Comparison of ENCODE assay signal across 8 cellular contexts in genomic region chr18:76496200-76496890, GRCh38. TPM values are rescaled to one million over a fixed set of nuclear protein-coding genes. Genes with fewer than 3 reads are reported as not detected.
A peak's percentile ranks its signal among the peaks of the same experiment; 100 is the strongest.
DNase-seq lines count a peak whose midpoint lies in the region; ATAC-seq and TF ChIP-seq lines count a peak whose summit lies in the region.

No MANE protein-coding gene starts in this region.

- no peak for ATAC-seq in CD4-positive, CD25-positive, alpha-beta regulatory T cell (ENCODE audit: low read depth in 2 of 2)

- H3K27ac ChIP-seq in CD4-positive, CD25-positive, alpha-beta regulatory T cell (ENCODE audit: insufficient read depth, low read length, poor library complexity, severe bottlenecking) = no peak overlapping the region
- H3K27ac ChIP-seq in endodermal cell (ENCODE audit: low read depth, low read length) (peak overlapping the region; percentile 91), mucosa of rectum (ENCODE audit: low read depth in 2 of 2, low read length in 2 of 2) (peak overlapping the region; percentile 42 to 53), transverse colon (peak overlapping the region; percentile 80 to 87 (median 83))

- WGBS in endodermal cell (ENCODE audit: insufficient coverage in 1 of 2, insufficient read length in 1 of 2), 2 experiments = 5 to 19% methylated on average over 16 to 46 of the region's 47 CpGs
- 12 to 55% methylated on average over 4 to 45 of the region's 47 CpGs for WGBS in transverse colon (ENCODE audit: low coverage in 1 of 2), 2 donors

- H3K4me3 Mint-ChIP-seq in CD4-positive, CD25-positive, alpha-beta regulatory T cell = peak overlapping the region in 3 of 4 donors; percentile 70 to 84 (median 83)
- peak overlapping the region; percentile 87 for H3K4me3 Mint-ChIP-seq in endodermal cell

- H3K36me3 Mint-ChIP-seq in CD4-positive, CD25-positive, alpha-beta regulatory T cell = peaks cover 3% of the 10 kb centered on the region
- no peaks in the 10 kb centered on the region for H3K36me3 Mint-ChIP-seq in endodermal cell (ENCODE audit: low read depth)

- H3K27me3 Mint-ChIP-seq in CD4-positive, CD25-positive, alpha-beta regulatory T cell = peaks cover 78% of the 10 kb centered on the region
- H3K27me3 Mint-ChIP-seq in endodermal cell (ENCODE audit: insufficient read depth) = peaks cover 26% of the 10 kb centered on the region

- H3K27ac Mint-ChIP-seq in CD4-positive, CD25-positive, alpha-beta regulatory T cell = no peak overlapping the region
- H3K27ac Mint-ChIP-seq in endodermal cell = peak overlapping the region; percentile 98

- DNase-seq in CD4-positive, CD25-positive, alpha-beta regulatory T cell = peak in 2 of 3 donors; percentile 15 to 20
- DNase-seq in Kasumi-1 (lab: John Stamatoyannopoulos, UW) (peak; percentile 56 to 73), endodermal cell (peak; percentile 90), transverse colon (peak; percentile 72), NCI-H187 (lab: John Stamatoyannopoulos, UW) (no peak), AML-193 (lab: John Stamatoyannopoulos, UW) (no peak)

- H3K36me3 ChIP-seq in CD4-positive, CD25-positive, alpha-beta regulatory T cell (ENCODE audit: control insufficient read depth, insufficient read depth, low read length) = no peaks in the 10 kb centered on the region
- H3K36me3 ChIP-seq in endodermal cell (ENCODE audit: control insufficient read depth, insufficient read depth, low read length) = no peaks in the 10 kb centered on the region
- H3K36me3 ChIP-seq in mucosa of rectum (ENCODE audit: control insufficient read depth in 2 of 2, insufficient read depth in 2 of 2, low read length in 2 of 2) = no peaks in the 10 kb centered on the region
- no peaks in the 10 kb centered on the region for H3K36me3 ChIP-seq in transverse colon

- peaks cover 23% of the 10 kb centered on the region for H3K27me3 ChIP-seq in CD4-positive, CD25-positive, alpha-beta regulatory T cell (ENCODE audit: control insufficient read depth, insufficient read depth, low read length)
- H3K27me3 ChIP-seq in endodermal cell (ENCODE audit: control insufficient read depth, insufficient read depth, low read length, poor library complexity, severe bottlenecking) (peaks cover 28% of the 10 kb centered on the region), mucosa of rectum (ENCODE audit: control insufficient read depth in 2 of 2, insufficient read depth in 2 of 2, low read length in 2 of 2) (no peaks in the 10 kb centered on the region), transverse colon (no peaks in the 10 kb centered on the region)

- no peak for TF ChIP-seq EP300 in transverse colon (IDR thresholded peaks at IDR 0.05; ENCODE audit: low read depth)

- no peaks in the 10 kb centered on the region for H3K9me3 ChIP-seq in CD4-positive, CD25-positive, alpha-beta regulatory T cell (ENCODE audit: control insufficient read depth in 2 of 2, low read length in 2 of 2)
- H3K9me3 ChIP-seq in endodermal cell (ENCODE audit: control insufficient read depth, low read length) (no peaks in the 10 kb centered on the region), mucosa of rectum (ENCODE audit: control insufficient read depth in 2 of 2, low read length in 2 of 2) (no peaks in the 10 kb centered on the region), transverse colon (no peaks in the 10 kb centered on the region)

- H3K4me3 ChIP-seq in CD4-positive, CD25-positive, alpha-beta regulatory T cell (ENCODE audit: low read depth, low read length) = no peak overlapping the region
- peak overlapping the region; percentile 83 for H3K4me3 ChIP-seq in WI38 (ENCODE audit: low read depth, low read length)
- H3K4me3 ChIP-seq in endodermal cell (ENCODE audit: low read length) = peak overlapping the region; percentile 92
- peak overlapping the region; percentile 61 to 86 for H3K4me3 ChIP-seq in mucosa of rectum (ENCODE audit: low read length in 2 of 2)
- H3K4me3 ChIP-seq in transverse colon = peak overlapping the region; percentile 60 to 84 (median 74)

- H3K9me3 Mint-ChIP-seq in CD4-positive, CD25-positive, alpha-beta regulatory T cell = peaks cover 0 to 4% (median 0%) of the 10 kb centered on the region in 7 donors
- no peaks in the 10 kb centered on the region for H3K9me3 Mint-ChIP-seq in endodermal cell

- H3K4me1 ChIP-seq in CD4-positive, CD25-positive, alpha-beta regulatory T cell (ENCODE audit: control insufficient read depth, insufficient read depth, low read length, poor library complexity, severe bottlenecking) = peaks cover 35% of the 10 kb centered on the region
- H3K4me1 ChIP-seq in endodermal cell (ENCODE audit: control insufficient read depth, insufficient read depth, low read length) = no peaks in the 10 kb centered on the region
- H3K4me1 ChIP-seq in mucosa of rectum (ENCODE audit: control insufficient read depth in 2 of 2, insufficient read depth in 2 of 2, low read length in 2 of 2) = peaks cover 14 to 18% of the 10 kb centered on the region in 2 donors
- H3K4me1 ChIP-seq in transverse colon = peaks cover 0 to 12% (median 4%) of the 10 kb centered on the region in 4 donors

- intact Hi-C loops in transverse colon (cut with DNase I; ENCODE audit: low total_unique reads) = no loop called here

- TF ChIP-seq POLR2A in transverse colon (IDR thresholded peaks at IDR 0.05) = no peak

- TF ChIP-seq CTCF in WI38 (IDR thresholded peaks at IDR 0.05; ENCODE audit: low read depth, low read length) (no peak), endodermal cell (conservative IDR thresholded peaks at IDR 0.05) (no peak), transverse colon (IDR thresholded peaks at IDR 0.05) (no peak)

- in situ Hi-C loops in transverse colon (cut with MboI; ENCODE audit: low pct_ligation_motif_present in 1 of 4, low pct_unique_long_range_greater_than_20kb in 1 of 4, low sequenced_read_pairs in 3 of 4) = no loop called here

- H3K4me1 Mint-ChIP-seq in CD4-positive, CD25-positive, alpha-beta regulatory T cell = peaks cover 0 to 40% (median 7%) of the 10 kb centered on the region in 4 donors
- H3K4me1 Mint-ChIP-seq in endodermal cell = peaks cover 14% of the 10 kb centered on the region

- peak overlapping the region; percentile 61 for H3K9ac ChIP-seq in endodermal cell (ENCODE audit: extremely low read depth, low read length, poor library complexity, severe bottlenecking)
- H3K9ac ChIP-seq in mucosa of rectum (ENCODE audit: low read depth in 1 of 2, low read length in 2 of 2) = peak overlapping the region; percentile 42 to 59

RNA-seq across cellular contexts. Expression of gene ZNF516, which starts 1.3 kb away (rescaled TPM):
- 9.9 TPM for total RNA-seq in CD4-positive, CD25-positive, alpha-beta regulatory T cell
- polyA plus RNA-seq in CD4-positive, CD25-positive, alpha-beta regulatory T cell = under 1 TPM in 3 of 4 donors, not detected in 1; 0.26 to 0.74 (median 0.39) TPM
- total RNA-seq in endodermal cell (10 to 100 TPM; 60.2 to 77.9 TPM), transverse colon (10 to 100 TPM; 19.4 to 37.8 (median 26.7) TPM)
- 61.3 TPM for polyA plus RNA-seq in endodermal cell (2013, experiment 1 of 2)
- 59.9 TPM for polyA plus RNA-seq in endodermal cell (2013, experiment 2 of 2)

Comparison
In these comparisons a context has a peak if more than half of its experiments do, and no peak if none do; other contexts are left out.
1. DNase-seq: peak in CD4-positive, CD25-positive, alpha-beta regulatory T cell (2 of 3), Kasumi-1 (2 of 2), endodermal cell (single experiment) and transverse colon (single experiment); none in NCI-H187 (0 of 2) and AML-193 (0 of 2).